Comparison of ENCODE assay signal across 15 cellular contexts in the genomic region with DNA sequence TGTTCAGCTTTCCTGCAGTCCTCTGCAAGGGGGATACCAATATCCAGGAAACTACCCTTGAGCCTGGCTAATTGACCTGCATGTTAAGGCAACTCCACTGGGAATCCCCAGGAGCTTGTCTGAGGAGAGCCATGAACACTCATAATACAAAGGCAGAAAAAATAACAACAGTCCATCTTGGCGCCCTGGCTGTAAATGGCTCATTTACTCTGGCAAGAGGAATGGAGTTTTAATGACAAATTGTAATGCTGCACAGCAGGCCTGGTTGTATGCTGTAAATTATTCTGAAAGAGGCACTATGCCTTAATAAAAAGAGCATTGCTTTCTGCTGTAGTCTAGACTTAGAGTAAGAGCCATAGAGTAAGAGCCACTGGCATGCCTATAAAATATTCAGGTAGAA. TPM values are rescaled to one million over a fixed set of nuclear protein-coding genes. Genes with fewer than 3 reads are reported as not detected.
"Had no signal": no experiment of that assay in that cellular context is flagged by ENCODE, and none has a peak within 500 bp of the region (broad histone marks: within the 10 kb centered on the region; RNA-seq: fewer than 3 reads in every experiment).

No MANE protein-coding gene starts in this region.

- H3K4me1 Mint-ChIP-seq: naive B cell had no signal

- H3K4me3 Mint-ChIP-seq: activated CD8-positive, alpha-beta T cell treated with anti-CD3 and anti-CD28 coated beads for 36 hours; activated T-cell treated with anti-CD3 and anti-CD28 coated beads, Interleukin-2, amount 50 U/mL, for 4 hours; naive B cell; WTC11 had no signal

- ATAC-seq: activated CD8-positive, alpha-beta T cell treated with anti-CD3 and anti-CD28 coated beads for 36 hours; activated naive CD4-positive, alpha-beta T cell treated with anti-CD3 and anti-CD28 coated beads, Interleukin-2, amount 50 U/mL, for 72 hours; activated T-cell treated with anti-CD3 and anti-CD28 coated beads, Interleukin-2, amount 50 U/mL, for 4 hours; gastroesophageal sphincter; heart right ventricle; left lobe of liver; WTC11 had no signal

- H3K9me3 Mint-ChIP-seq: activated CD8-positive, alpha-beta T cell treated with anti-CD3 and anti-CD28 coated beads for 36 hours; activated naive CD4-positive, alpha-beta T cell treated with anti-CD3 and anti-CD28 coated beads, Interleukin-2, amount 50 U/mL, for 72 hours; activated T-cell treated with anti-CD3 and anti-CD28 coated beads, Interleukin-2, amount 50 U/mL, for 4 hours; WTC11 had no signal

- DNase-seq: activated CD4-positive, alpha-beta T cell treated with anti-CD3 and anti-CD28 coated beads for 4 hours; activated CD8-positive, alpha-beta T cell treated with anti-CD3 and anti-CD28 coated beads for 36 hours; activated effector memory CD4-positive, alpha-beta T cell treated with anti-CD3 and anti-CD28 coated beads, Interleukin-2, amount 50 U/mL, for 16 hours; activated T-cell treated with anti-CD3 and anti-CD28 coated beads, Interleukin-2, amount 50 U/mL, for 4 hours; heart right ventricle; mammary epithelial cell; naive B cell; stimulated activated CD4-positive, alpha-beta T cell treated with anti-CD3 and anti-CD28 coated beads, Interleukin-12 subunit alpha, Interleukin-12 subunit beta, amount 100 ng/mL, for 4 hours; stimulated activated CD4-positive, alpha-beta T cell treated with anti-CD3 and anti-CD28 coated beads, Interleukin-2, amount 100 ng/mL, for 24 hours had no signal

- H3K4me3 ChIP-seq: cardiac muscle cell, gastroesophageal sphincter, heart right ventricle had no signal

- H3K36me3 ChIP-seq: cardiac muscle cell, gastroesophageal sphincter, heart right ventricle had no signal

- H3K27ac Mint-ChIP-seq: activated CD8-positive, alpha-beta T cell treated with anti-CD3 and anti-CD28 coated beads for 36 hours; naive B cell; WTC11 had no signal

- H3K36me3 Mint-ChIP-seq: activated naive CD4-positive, alpha-beta T cell treated with anti-CD3 and anti-CD28 coated beads, Interleukin-2, amount 50 U/mL, for 72 hours; naive B cell; WTC11 had no signal

- H3K27ac ChIP-seq: cardiac muscle cell, gastroesophageal sphincter, heart right ventricle, parathyroid adenoma had no signal

- H3K9me3 ChIP-seq: gastroesophageal sphincter, heart right ventricle had no signal

- H3K4me1 ChIP-seq: gastroesophageal sphincter, heart right ventricle, parathyroid adenoma had no signal

RNA-seq across cellular contexts. Expression of a gene that starts 58.3 kb away (rescaled TPM):
- total RNA-seq: mammary epithelial cell had no signal
